1 cellular context compared by ENCODE assay signal in genomic region chr19:36203293-36203692, GRCh38.
TF ChIP-seq lines count a peak whose summit lies in the region.

No MANE protein-coding gene starts in this region.

TF ChIP-seq in GM12878, 131 proteins besides CTCF, POLR2A, EP300 and RAD21:
- TF ChIP-seq TARDBP (IDR thresholded peaks at IDR 0.05; ENCODE audit: borderline replicate concordance) (no peak), SPI1 (IDR thresholded peaks at IDR 0.05; ENCODE audit: borderline replicate concordance, insufficient read depth, low read depth, low read length) (peak; percentile 29; the same call in 1 of the 2 replicates)
